Comparison of ENCODE assay signal across 20 cellular contexts in the genomic region with DNA sequence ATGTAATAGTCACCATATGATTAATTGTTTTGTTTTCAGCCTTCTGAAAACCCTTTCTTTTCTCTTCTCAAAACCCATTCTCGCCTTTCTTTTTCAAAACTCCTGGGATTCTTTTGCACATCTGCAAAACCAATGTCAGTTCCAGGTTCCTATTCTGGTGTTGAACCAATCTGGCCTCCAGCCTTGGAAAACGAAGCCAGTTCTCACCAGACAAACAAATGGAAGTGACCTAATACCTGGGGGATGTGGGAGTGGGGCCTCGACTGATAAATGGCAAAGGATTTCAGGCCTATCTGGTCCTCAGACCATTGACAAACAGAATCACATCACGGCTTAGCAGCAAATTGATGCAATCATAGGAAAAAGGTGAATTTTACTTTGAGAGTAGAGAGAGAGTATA.
"Had no signal": no experiment of that assay in that cellular context is flagged by ENCODE, and none has a peak within 500 bp of the region (broad histone marks: within the 10 kb centered on the region; RNA-seq: fewer than 3 reads in every experiment).

No MANE protein-coding gene starts in this region.

- H3K27ac Mint-ChIP-seq: dendritic cell treated with granulocyte-macrophage colony-stimulating factor and Interleukin-4, amounts not matched to agents 40 ng/mL and 50 ng/mL, for 4 days; effector memory CD8-positive, alpha-beta T cell; natural killer cell; progenitor cell of endocrine pancreas had no signal

- H3K27me3 ChIP-seq: esophagus muscularis mucosa, foreskin keratinocyte, pancreas, right lobe of liver had no signal

- H3K36me3 Mint-ChIP-seq: natural killer cell had no signal

- H3K27me3 Mint-ChIP-seq: effector memory CD8-positive, alpha-beta T cell; progenitor cell of endocrine pancreas had no signal

- H3K4me1 Mint-ChIP-seq: natural killer cell had no signal

- H3K9me3 ChIP-seq: esophagus muscularis mucosa, mucosa of descending colon, pancreas, right lobe of liver, stomach, thoracic aorta had no signal

- H3K27ac ChIP-seq: epithelial cell of prostate, esophagus muscularis mucosa, foreskin keratinocyte, pancreas, right lobe of liver, skin epidermis, stomach had no signal

- H3K4me3 ChIP-seq: esophagus muscularis mucosa, mucosa of descending colon, pancreas, right lobe of liver, skin epidermis, stomach, thoracic aorta had no signal

- H3K36me3 ChIP-seq: esophagus muscularis mucosa, pancreas, right lobe of liver, stomach, thoracic aorta had no signal

- H3K4me1 ChIP-seq: foreskin keratinocyte, pancreas, right lobe of liver, stomach had no signal

- DNase-seq: effector memory CD8-positive, alpha-beta T cell; foreskin keratinocyte; head of caudate nucleus; hippocampal formation; kidney glomerular epithelial cell; mucosa of descending colon; natural killer cell; pancreas; right lobe of liver; stimulated activated naive CD4-positive, alpha-beta T cell; stomach; substantia nigra; trophoblast cell had no signal

- H3K9me3 Mint-ChIP-seq: dendritic cell treated with granulocyte-macrophage colony-stimulating factor and Interleukin-4, amounts not matched to agents 40 ng/mL and 50 ng/mL, for 4 days; effector memory CD8-positive, alpha-beta T cell; neural crest cell had no signal

- H3K4me3 Mint-ChIP-seq: dendritic cell treated with granulocyte-macrophage colony-stimulating factor and Interleukin-4, amounts not matched to agents 40 ng/mL and 50 ng/mL, for 4 days; effector memory CD8-positive, alpha-beta T cell; natural killer cell; neural crest cell had no signal

- ATAC-seq: effector memory CD8-positive, alpha-beta T cell; foreskin keratinocyte; mucosa of descending colon; natural killer cell; pancreas; right lobe of liver had no signal
